Comparison of ENCODE assay signal across 23 cellular contexts in the genomic region with DNA sequence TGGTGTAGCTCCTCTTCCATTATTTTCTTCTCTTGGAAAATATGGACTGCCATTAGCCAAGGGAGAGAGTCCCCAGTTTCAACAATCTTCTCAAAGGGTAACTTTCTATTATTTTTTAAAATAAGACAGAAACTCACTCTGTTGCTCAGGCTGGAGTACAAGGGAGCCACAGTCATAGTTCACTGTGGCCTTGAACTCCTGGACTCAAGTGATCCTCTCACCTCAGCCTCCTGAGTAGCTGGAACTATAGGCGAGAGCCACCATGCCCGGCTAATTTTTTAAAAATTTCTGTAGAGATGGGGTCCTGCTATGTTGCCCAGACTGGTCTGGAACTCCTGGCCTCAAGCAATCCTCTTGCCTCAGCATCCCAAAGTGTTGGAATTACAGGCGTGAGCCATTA. TPM values are rescaled to one million over a fixed set of nuclear protein-coding genes. Genes with fewer than 3 reads are reported as not detected.
DNase-seq lines count a peak whose midpoint lies in the region; ATAC-seq, FAIRE-seq and TF ChIP-seq lines count a peak whose summit lies in the region.
"Had no signal": no experiment of that assay in that cellular context is flagged by ENCODE, and none has a peak within 500 bp of the region (broad histone marks: within the 10 kb centered on the region; RNA-seq: fewer than 3 reads in every experiment).

No MANE protein-coding gene starts in this region.

- H3K4me3 ChIP-seq in HepG2 (replicated peaks in 1 of 3; ENCODE audit: insufficient read depth in 1 of 3, low read depth in 2 of 3, low read length in 3 of 3) (no peak overlapping the region), right lobe of liver (no peak overlapping the region)
- H3K4me3 ChIP-seq: A549; BLaER1 treated with 17β-estradiol and CSF1 and Interleukin-3, amounts not matched to agents 10 nM and 100 nM; HAP-1 had no signal

- H3K9me3 ChIP-seq in HepG2 (ENCODE audit: low read length): no peaks in the 10 kb centered on the region
- no peaks in the 10 kb centered on the region for H3K9me3 ChIP-seq in right lobe of liver
- H3K9me3 ChIP-seq: A549; BE2C; BLaER1 treated with 17β-estradiol and CSF1 and Interleukin-3, amounts not matched to agents 10 nM and 100 nM; Caco-2; HAP-1 had no signal

- peaks cover 27 to 71% of the 10 kb centered on the region in 2 experiments for H3K36me3 ChIP-seq in HepG2 (replicated peaks in 1 of 2; ENCODE audit: control insufficient read depth in 1 of 2, insufficient read depth in 2 of 2, low read length in 2 of 2)
- peaks cover 0 to 82% (median 32%) of the 10 kb centered on the region in 4 donors for H3K36me3 ChIP-seq in right lobe of liver

- H3K9ac ChIP-seq in HepG2 (ENCODE audit: insufficient read depth, low read depth, low read length): no peak overlapping the region
- H3K9ac ChIP-seq: BLaER1 treated with 17β-estradiol and CSF1 and Interleukin-3, amounts not matched to agents 10 nM and 100 nM had no signal

- TF ChIP-seq RAD21 in HepG2 (CRISPR knock-in tag; IDR thresholded peaks at IDR 0.05): no peak

- no peaks in the 10 kb centered on the region for H3K27me3 Mint-ChIP-seq in activated CD8-positive, alpha-beta T cell treated with anti-CD3 and anti-CD28 coated beads, Interleukin-2, amount 10 ng/mL, durations not matched to agents 7 days and 5 days (ENCODE audit: low read depth)
- H3K27me3 Mint-ChIP-seq in activated CD8-positive, alpha-beta T cell treated with anti-CD3 and anti-CD28 coated beads for 36 hours: no peaks in the 10 kb centered on the region
- H3K27me3 Mint-ChIP-seq in activated T-helper 17 cell treated with anti-CD3 and anti-CD28 coated beads, Interleukin-2, amount 50 U/mL, for 72 hours: no peaks in the 10 kb centered on the region

- no peak for FAIRE-seq in HepG2 (lab: Jason Lieb, UNC)
- FAIRE-seq: A549, G401.6, GM12892, H54 had no signal

- CTCF ChIA-PET in activated CD8-positive, alpha-beta T cell treated with anti-CD3 and anti-CD28 coated beads, Interleukin-2, amount 10 ng/mL, durations not matched to agents 7 days and 5 days (lab: Charles Lee): interaction anchor here (1.5 to 2.4 kb wide), 4 partner anchors 11 to 143 kb away, joined by 6 to 50 read pairs (median 12); a partner anchor contains a TSS
- CTCF ChIA-PET in activated CD8-positive, alpha-beta T cell treated with anti-CD3 and anti-CD28 coated beads for 36 hours (lab: Charles Lee): interaction anchor here (1.5 to 2.4 kb wide), 6 partner anchors 9 to 261 kb away, joined by 3 to 13 read pairs (median 5); a partner anchor contains a TSS
- CTCF ChIA-PET in HepG2 (lab: Yijun Ruan, JAX; ENCODE audit: low intra/inter-chr PET ratio, low total read pairs): no interaction called here

- whole genome bisulfite sequencing in HepG2 (ENCODE audit: low lambda C conversion rate): 90% methylated on average over 3 of the region's 3 CpGs
- no CpG with 5 or more reads among the region's 3 CpGs for WGBS in right lobe of liver (ENCODE audit: insufficient coverage, low coverage, low lambda C conversion rate, missing lambda C conversion rate)

- H3K27ac ChIP-seq in HepG2 (ENCODE audit: extremely low read length, insufficient read depth, low read length): no peak overlapping the region
- H3K27ac ChIP-seq in right lobe of liver: no peak overlapping the region
- H3K27ac ChIP-seq: A549; BLaER1 treated with 17β-estradiol and CSF1 and Interleukin-3, amounts not matched to agents 10 nM and 100 nM had no signal

- in situ Hi-C loops in HepG2 (cut with HindIII; ENCODE audit: extremely low pct_ligation_motif_present, low pct_unique_long_range_greater_than_20kb): loop anchor here (5.0 kb wide), 1 partner anchor 48 kb away; no protein-coding TSS in a partner anchor

- H3K36me3 Mint-ChIP-seq in activated CD8-positive, alpha-beta T cell treated with anti-CD3 and anti-CD28 coated beads, Interleukin-2, amount 10 ng/mL, durations not matched to agents 7 days and 5 days (ENCODE audit: low read depth): peaks cover 46% of the 10 kb centered on the region
- peaks cover 19% of the 10 kb centered on the region for H3K36me3 Mint-ChIP-seq in activated CD8-positive, alpha-beta T cell treated with anti-CD3 and anti-CD28 coated beads for 36 hours (ENCODE audit: low read depth)
- H3K36me3 Mint-ChIP-seq in activated T-helper 17 cell treated with anti-CD3 and anti-CD28 coated beads, Interleukin-2, amount 50 U/mL, for 72 hours (ENCODE audit: low read depth): peaks cover 78% of the 10 kb centered on the region

- DNase-seq in activated CD8-positive, alpha-beta T cell treated with anti-CD3 and anti-CD28 coated beads, Interleukin-2, amount 10 ng/mL, durations not matched to agents 7 days and 5 days: no peak
- DNase-seq in activated CD8-positive, alpha-beta T cell treated with anti-CD3 and anti-CD28 coated beads for 36 hours: no peak
- DNase-seq in HepG2 (ENCODE audit: low spot score): no peak
- no peak for DNase-seq in right lobe of liver
- DNase-seq in iPS-NIHi7 (ENCODE audit: extremely low spot score): no peak
- DNase-seq: 8988T; ACHN; AML-193; BE2C; Caco-2; CD8-positive, alpha-beta T cell; DMS153; DND-41; GOT3; HFFc6 had no signal

- no peak overlapping the region for H3K4me2 ChIP-seq in HepG2 (ENCODE audit: low read depth, low read length)
- H3K4me2 ChIP-seq: A549; BLaER1 treated with 17β-estradiol and CSF1 and Interleukin-3, amounts not matched to agents 10 nM and 100 nM had no signal

- BruUV-seq in HepG2 (replicated peaks; lab: Mats Ljungman, UMichigan): no TSS peak

- H3K4me3 Mint-ChIP-seq in activated CD8-positive, alpha-beta T cell treated with anti-CD3 and anti-CD28 coated beads, Interleukin-2, amount 10 ng/mL, durations not matched to agents 7 days and 5 days: no peak overlapping the region
- H3K4me3 Mint-ChIP-seq in activated CD8-positive, alpha-beta T cell treated with anti-CD3 and anti-CD28 coated beads for 36 hours: no peak overlapping the region
- no peak overlapping the region for H3K4me3 Mint-ChIP-seq in activated T-helper 17 cell treated with anti-CD3 and anti-CD28 coated beads, Interleukin-2, amount 50 U/mL, for 72 hours
- H3K4me3 Mint-ChIP-seq: CD8-positive, alpha-beta T cell; HFFc6 had no signal

- TF ChIP-seq EP300 in HepG2 (IDR thresholded peaks at IDR 0.05; ENCODE audit: low read depth in 2 of 2, low read length in 2 of 2) (no peak), HepG2 (CRISPR knock-in tag; IDR thresholded peaks at IDR 0.05; ENCODE audit: borderline replicate concordance) (no peak)

- no peaks in the 10 kb centered on the region for H4K20me1 ChIP-seq in HepG2 (ENCODE audit: insufficient read depth, low read length)

- H3K27me3 ChIP-seq in HepG2 (ENCODE audit: control insufficient read depth in 1 of 2, insufficient read depth in 2 of 2, low read length in 2 of 2) (no peaks in the 10 kb centered on the region), right lobe of liver (no peaks in the 10 kb centered on the region)
- H3K27me3 ChIP-seq: BE2C; BLaER1 treated with 17β-estradiol and CSF1 and Interleukin-3, amounts not matched to agents 10 nM and 100 nM had no signal

- no peak for ATAC-seq in activated CD8-positive, alpha-beta T cell treated with anti-CD3 and anti-CD28 coated beads, Interleukin-2, amount 10 ng/mL, durations not matched to agents 7 days and 5 days
- ATAC-seq in activated CD8-positive, alpha-beta T cell treated with anti-CD3 and anti-CD28 coated beads for 36 hours: no peak
- peak; percentile 30; the same call in 1 of the 3 replicates for ATAC-seq in HepG2
- no peak for ATAC-seq in right lobe of liver
- ATAC-seq in activated T-helper 17 cell treated with anti-CD3 and anti-CD28 coated beads, Interleukin-2, amount 50 U/mL, for 72 hours (replicated peaks): no peak
- no peak for ATAC-seq in HG03571 (IDR thresholded peaks at IDR 0.05; ENCODE audit: unreplicated experiment)
- ATAC-seq: A549; CD8-positive, alpha-beta T cell had no signal

- H3K4me1 Mint-ChIP-seq in activated CD8-positive, alpha-beta T cell treated with anti-CD3 and anti-CD28 coated beads, Interleukin-2, amount 10 ng/mL, durations not matched to agents 7 days and 5 days (ENCODE audit: low read depth): peaks cover 11% of the 10 kb centered on the region
- H3K4me1 Mint-ChIP-seq in activated CD8-positive, alpha-beta T cell treated with anti-CD3 and anti-CD28 coated beads for 36 hours (ENCODE audit: low read depth): peaks cover 7% of the 10 kb centered on the region
- H3K4me1 Mint-ChIP-seq in activated T-helper 17 cell treated with anti-CD3 and anti-CD28 coated beads, Interleukin-2, amount 50 U/mL, for 72 hours: peaks cover 3% of the 10 kb centered on the region

- intact Hi-C loops in activated CD8-positive, alpha-beta T cell treated with anti-CD3 and anti-CD28 coated beads for 36 hours (cut with micrococcal nuclease): no loop called here
- intact Hi-C loops in HepG2 (cut with micrococcal nuclease; ENCODE audit: unreplicated experiment) (no loop called here), right lobe of liver (cut with DNase I) (no loop called here)

- POLR2A ChIA-PET in activated CD8-positive, alpha-beta T cell treated with anti-CD3 and anti-CD28 coated beads, Interleukin-2, amount 10 ng/mL, durations not matched to agents 7 days and 5 days (lab: Charles Lee): interaction anchor here (3.2 kb wide), 1 partner anchor 12 kb away, joined by 17 read pairs; a partner anchor contains a TSS
- POLR2A ChIA-PET in activated CD8-positive, alpha-beta T cell treated with anti-CD3 and anti-CD28 coated beads for 36 hours (lab: Charles Lee): no interaction called here
- POLR2A ChIA-PET in HepG2 (lab: Yijun Ruan, JAX): no interaction called here

- no peak for TF ChIP-seq POLR2A in HepG2 (IDR thresholded peaks at IDR 0.05; ENCODE audit: insufficient read depth in 1 of 2, low read depth in 2 of 2, low read length in 2 of 2)
- TF ChIP-seq POLR2A in right lobe of liver (IDR thresholded peaks at IDR 0.05): no peak

- peak overlapping the region; percentile 13 for H3K27ac Mint-ChIP-seq in activated CD8-positive, alpha-beta T cell treated with anti-CD3 and anti-CD28 coated beads, Interleukin-2, amount 10 ng/mL, durations not matched to agents 7 days and 5 days
- no peak overlapping the region for H3K27ac Mint-ChIP-seq in activated CD8-positive, alpha-beta T cell treated with anti-CD3 and anti-CD28 coated beads for 36 hours
- H3K27ac Mint-ChIP-seq in activated T-helper 17 cell treated with anti-CD3 and anti-CD28 coated beads, Interleukin-2, amount 50 U/mL, for 72 hours: peak overlapping the region; percentile 24
- H3K27ac Mint-ChIP-seq: CD8-positive, alpha-beta T cell; HFFc6 had no signal

- no peak overlapping the region for H2AFZ ChIP-seq in HepG2 (ENCODE audit: low read length)

- no peak for TF ChIP-seq CTCF in activated CD8-positive, alpha-beta T cell treated with anti-CD3 and anti-CD28 coated beads for 36 hours (IDR thresholded peaks at IDR 0.05)
- TF ChIP-seq CTCF in HepG2 (CRISPR knock-in tag; IDR thresholded peaks at IDR 0.05): no peak
- no peak for TF ChIP-seq CTCF in right lobe of liver (IDR thresholded peaks at IDR 0.05)

- H3K9me3 Mint-ChIP-seq in activated CD8-positive, alpha-beta T cell treated with anti-CD3 and anti-CD28 coated beads, Interleukin-2, amount 10 ng/mL, durations not matched to agents 7 days and 5 days (ENCODE audit: insufficient read depth): no peaks in the 10 kb centered on the region
- no peaks in the 10 kb centered on the region for H3K9me3 Mint-ChIP-seq in activated CD8-positive, alpha-beta T cell treated with anti-CD3 and anti-CD28 coated beads for 36 hours
- no peaks in the 10 kb centered on the region for H3K9me3 Mint-ChIP-seq in activated T-helper 17 cell treated with anti-CD3 and anti-CD28 coated beads, Interleukin-2, amount 50 U/mL, for 72 hours
- H3K9me3 Mint-ChIP-seq: CD8-positive, alpha-beta T cell; HFFc6 had no signal

- H3K79me2 ChIP-seq in HepG2 (ENCODE audit: insufficient read depth, low read length): no peaks in the 10 kb centered on the region

- H3K4me1 ChIP-seq in HepG2 (ENCODE audit: insufficient read depth, low read length) (peaks cover 9% of the 10 kb centered on the region), right lobe of liver (no peaks in the 10 kb centered on the region)
- H3K4me1 ChIP-seq: BE2C, Caco-2, HAP-1 had no signal

RNA-seq across cellular contexts. Expression of a gene that starts 13.1 kb away (rescaled TPM):
- 10 to 100 TPM; 62.1 to 71.3 TPM for total RNA-seq in activated CD8-positive, alpha-beta T cell treated with anti-CD3 and anti-CD28 coated beads, Interleukin-2, amount 10 ng/mL, durations not matched to agents 7 days and 5 days
- 10 to 100 TPM; 38.0 to 39.0 TPM for total RNA-seq in activated CD8-positive, alpha-beta T cell treated with anti-CD3 and anti-CD28 coated beads for 36 hours
- total RNA-seq in HepG2 (2016; rRNA removed; fragmentation: Illumina TruSeq; extraction: Trizol) (73.8 and 85.7 TPM in 2 replicates), right lobe of liver (10 to 100 TPM; 24.5 to 32.9 (median 30.7) TPM)
- total RNA-seq in HepG2 (2016; cell fraction: cytosol; rRNA removed; fragmentation: Illumina TruSeq; extraction: Trizol; ENCODE audit: low read depth): 9.8 and 10.8 TPM in 2 replicates
- 73.6 and 85.8 TPM in 2 replicates for total RNA-seq in HepG2 (2016; cell fraction: insoluble cytoplasmic fraction; rRNA removed; fragmentation: Illumina TruSeq; extraction: Trizol)
- total RNA-seq in HepG2 (2016; cell fraction: membrane; rRNA removed; fragmentation: Illumina TruSeq; extraction: Trizol): 16.2 and 17.5 TPM in 2 replicates
- 47.2 and 51.5 TPM in 2 replicates for total RNA-seq in HepG2 (2016; cell fraction: nucleus; rRNA removed; fragmentation: Illumina TruSeq; extraction: Trizol)
- polyA plus RNA-seq in HepG2 (2011; rRNA removed): 51.1 and 52.7 TPM in 2 replicates
- polyA plus RNA-seq in HepG2 (2011; cell fraction: cytosol; rRNA removed): 40.4 and 61.2 TPM in 2 replicates
- polyA plus RNA-seq in HepG2 (2011; cell fraction: nucleus; rRNA removed): 138 and 141 TPM in 2 replicates
- 38.9 and 41.3 TPM in 2 replicates for polyA plus RNA-seq in HepG2 (2012)
- 4.5 and 4.8 TPM in 2 replicates for polyA plus RNA-seq in HepG2 (2016; cell fraction: cytosol; fragmentation: Illumina TruSeq; extraction: Trizol; ENCODE audit: low read depth)
- 53.2 and 57.0 TPM in 2 replicates for polyA plus RNA-seq in HepG2 (2016; cell fraction: insoluble cytoplasmic fraction; fragmentation: Illumina TruSeq; extraction: Trizol; ENCODE audit: low read depth)
- 5.8 and 7.8 TPM in 2 replicates for polyA plus RNA-seq in HepG2 (2016; cell fraction: membrane; fragmentation: Illumina TruSeq; extraction: Trizol; ENCODE audit: low read depth)
- 75.3 and 76.0 TPM in 2 replicates for polyA plus RNA-seq in HepG2 (2016; cell fraction: nucleus; fragmentation: Illumina TruSeq; extraction: Trizol; ENCODE audit: insufficient read depth, low read depth)
- polyA minus RNA-seq in HepG2 (2011; rRNA and poly(A)+ RNA removed; ENCODE audit: low replicate concordance): 62.6 and 88.2 TPM in 2 replicates
- polyA minus RNA-seq in HepG2 (2011; cell fraction: cytosol; rRNA and poly(A)+ RNA removed): 21.7 and 23.0 TPM in 2 replicates
- 43.4 and 56.8 TPM in 2 replicates for polyA minus RNA-seq in HepG2 (2011; cell fraction: nucleus; rRNA and poly(A)+ RNA removed)
- total RNA-seq in activated T-helper 17 cell treated with anti-CD3 and anti-CD28 coated beads, Interleukin-2, amount 50 U/mL, for 72 hours: 10 to 100 TPM; 31.2 to 31.5 TPM

RNA-seq across cellular contexts. Expression of a gene that starts 13.4 kb away (rescaled TPM):
- total RNA-seq in activated CD8-positive, alpha-beta T cell treated with anti-CD3 and anti-CD28 coated beads, Interleukin-2, amount 10 ng/mL, durations not matched to agents 7 days and 5 days: 100 to 1,000 TPM; 399 to 420 TPM
- total RNA-seq in activated CD8-positive, alpha-beta T cell treated with anti-CD3 and anti-CD28 coated beads for 36 hours: 100 to 1,000 TPM; 543 to 552 TPM
- 500 and 817 TPM in 2 replicates for total RNA-seq in HepG2 (2016; rRNA removed; fragmentation: Illumina TruSeq; extraction: Trizol)
- total RNA-seq in HepG2 (2016; cell fraction: cytosol; rRNA removed; fragmentation: Illumina TruSeq; extraction: Trizol; ENCODE audit: low read depth): 52.3 and 54.5 TPM in 2 replicates
- total RNA-seq in HepG2 (2016; cell fraction: insoluble cytoplasmic fraction; rRNA removed; fragmentation: Illumina TruSeq; extraction: Trizol): 484 and 682 TPM in 2 replicates
- 138 and 170 TPM in 2 replicates for total RNA-seq in HepG2 (2016; cell fraction: membrane; rRNA removed; fragmentation: Illumina TruSeq; extraction: Trizol)
- 336 and 347 TPM in 2 replicates for total RNA-seq in HepG2 (2016; cell fraction: nucleus; rRNA removed; fragmentation: Illumina TruSeq; extraction: Trizol)
- 140 and 157 TPM in 2 replicates for polyA plus RNA-seq in HepG2 (2011; rRNA removed)
- 134 and 147 TPM in 2 replicates for polyA plus RNA-seq in HepG2 (2011; cell fraction: cytosol; rRNA removed)
- polyA plus RNA-seq in HepG2 (2011; cell fraction: nucleus; rRNA removed): 150 and 189 TPM in 2 replicates
- 211 and 269 TPM in 2 replicates for polyA plus RNA-seq in HepG2 (2012)
- 31.7 and 36.7 TPM in 2 replicates for polyA plus RNA-seq in HepG2 (2016; cell fraction: cytosol; fragmentation: Illumina TruSeq; extraction: Trizol; ENCODE audit: low read depth)
- 551 and 651 TPM in 2 replicates for polyA plus RNA-seq in HepG2 (2016; cell fraction: insoluble cytoplasmic fraction; fragmentation: Illumina TruSeq; extraction: Trizol; ENCODE audit: low read depth)
- polyA plus RNA-seq in HepG2 (2016; cell fraction: membrane; fragmentation: Illumina TruSeq; extraction: Trizol; ENCODE audit: low read depth): 103 and 131 TPM in 2 replicates
- 452 and 475 TPM in 2 replicates for polyA plus RNA-seq in HepG2 (2016; cell fraction: nucleus; fragmentation: Illumina TruSeq; extraction: Trizol; ENCODE audit: insufficient read depth, low read depth)
- polyA minus RNA-seq in HepG2 (2011; rRNA and poly(A)+ RNA removed; ENCODE audit: low replicate concordance): 774 and 825 TPM in 2 replicates
- polyA minus RNA-seq in HepG2 (2011; cell fraction: cytosol; rRNA and poly(A)+ RNA removed): 152 and 162 TPM in 2 replicates
- polyA minus RNA-seq in HepG2 (2011; cell fraction: nucleus; rRNA and poly(A)+ RNA removed): 238 and 284 TPM in 2 replicates
- total RNA-seq in right lobe of liver: 100 to 1,000 TPM in 1 of 6 experiments, 10 to 100 TPM in 5; 51.4 to 110 (median 90.7) TPM
- total RNA-seq in activated T-helper 17 cell treated with anti-CD3 and anti-CD28 coated beads, Interleukin-2, amount 50 U/mL, for 72 hours: 100 to 1,000 TPM; 343 to 576 TPM

RNA-seq across cellular contexts. Expression of a gene that starts 55.8 kb away (rescaled TPM):
- 10 to 100 TPM; 17.3 to 18.8 TPM for total RNA-seq in activated CD8-positive, alpha-beta T cell treated with anti-CD3 and anti-CD28 coated beads, Interleukin-2, amount 10 ng/mL, durations not matched to agents 7 days and 5 days
- 10 to 100 TPM; 11.0 to 11.1 TPM for total RNA-seq in activated CD8-positive, alpha-beta T cell treated with anti-CD3 and anti-CD28 coated beads for 36 hours
- total RNA-seq in HepG2 (2016; rRNA removed; fragmentation: Illumina TruSeq; extraction: Trizol): 4.9 and 9.1 TPM in 2 replicates
- total RNA-seq in HepG2 (2016; cell fraction: cytosol; rRNA removed; fragmentation: Illumina TruSeq; extraction: Trizol; ENCODE audit: low read depth): 4.4 and 5.2 TPM in 2 replicates
- total RNA-seq in HepG2 (2016; cell fraction: insoluble cytoplasmic fraction; rRNA removed; fragmentation: Illumina TruSeq; extraction: Trizol): 4.2 and 8.4 TPM in 2 replicates
- 2.6 and 3.0 TPM in 2 replicates for total RNA-seq in HepG2 (2016; cell fraction: membrane; rRNA removed; fragmentation: Illumina TruSeq; extraction: Trizol)
- total RNA-seq in HepG2 (2016; cell fraction: nucleus; rRNA removed; fragmentation: Illumina TruSeq; extraction: Trizol): 12.1 and 12.8 TPM in 2 replicates
- 15.0 and 19.2 TPM in 2 replicates for polyA plus RNA-seq in HepG2 (2011; rRNA removed)
- 6.7 and 8.3 TPM in 2 replicates for polyA plus RNA-seq in HepG2 (2011; cell fraction: cytosol; rRNA removed)
- 81.8 and 104 TPM in 2 replicates for polyA plus RNA-seq in HepG2 (2011; cell fraction: nucleus; rRNA removed)
- 6.2 and 6.4 TPM in 2 replicates for polyA plus RNA-seq in HepG2 (2012)
- 0.53 and 0.70 TPM in 2 replicates for polyA plus RNA-seq in HepG2 (2016; cell fraction: cytosol; fragmentation: Illumina TruSeq; extraction: Trizol; ENCODE audit: low read depth)
- 3.5 and 3.9 TPM in 2 replicates for polyA plus RNA-seq in HepG2 (2016; cell fraction: insoluble cytoplasmic fraction; fragmentation: Illumina TruSeq; extraction: Trizol; ENCODE audit: low read depth)
- 1.2 and 1.3 TPM in 2 replicates for polyA plus RNA-seq in HepG2 (2016; cell fraction: membrane; fragmentation: Illumina TruSeq; extraction: Trizol; ENCODE audit: low read depth)
- 28.7 and 33.1 TPM in 2 replicates for polyA plus RNA-seq in HepG2 (2016; cell fraction: nucleus; fragmentation: Illumina TruSeq; extraction: Trizol; ENCODE audit: insufficient read depth, low read depth)
- 24.8 and 29.5 TPM in 2 replicates for polyA minus RNA-seq in HepG2 (2011; rRNA and poly(A)+ RNA removed; ENCODE audit: low replicate concordance)
- polyA minus RNA-seq in HepG2 (2011; cell fraction: cytosol; rRNA and poly(A)+ RNA removed): 4.3 and 5.3 TPM in 2 replicates
- 15.6 and 19.0 TPM in 2 replicates for polyA minus RNA-seq in HepG2 (2011; cell fraction: nucleus; rRNA and poly(A)+ RNA removed)
- total RNA-seq in right lobe of liver: 10 to 100 TPM; 10.9 to 16.7 (median 13.4) TPM
- 10 to 100 TPM in 1 of 2 donors, 1 to 10 TPM in 1; 8.2 to 13.9 TPM for total RNA-seq in activated T-helper 17 cell treated with anti-CD3 and anti-CD28 coated beads, Interleukin-2, amount 50 U/mL, for 72 hours
